In genomic region chr12:75641031-75641780, GRCh38 we compare ENCODE assay signal across 8 cellular contexts.
DNase-seq lines count a peak whose midpoint lies in the region; ATAC-seq and TF ChIP-seq lines count a peak whose summit lies in the region.

No MANE protein-coding gene starts in this region.

- no peaks in the 10 kb centered on the region for H3K36me3 ChIP-seq in HEK293 (ENCODE audit: control insufficient read depth in 2 of 2, insufficient read depth in 1 of 2, low read length in 2 of 2)
- no peaks in the 10 kb centered on the region for H3K36me3 ChIP-seq in left lung
- H3K36me3 ChIP-seq in vagina: no peaks in the 10 kb centered on the region

- peaks cover 44% of the 10 kb centered on the region for H3K4me1 Mint-ChIP-seq in activated T-cell treated with anti-CD3 and anti-CD28 coated beads, Interleukin-2, amount 50 U/mL, for 24 hours (ENCODE audit: low read depth)
- peaks cover 4% of the 10 kb centered on the region for H3K4me1 Mint-ChIP-seq in CD14-positive monocyte

- H3K4me3 ChIP-seq in HEK293 (ENCODE audit: low read depth, low read length) (no peak overlapping the region), left lung (no peak overlapping the region), vagina (no peak overlapping the region)

- H3K27ac Mint-ChIP-seq in activated T-cell treated with anti-CD3 and anti-CD28 coated beads, Interleukin-2, amount 50 U/mL, for 24 hours: peak overlapping the region; percentile 80
- H3K27ac Mint-ChIP-seq in CD14-positive monocyte: no peak overlapping the region

- POLR2A ChIA-PET in HEK293 (lab: Yijun Ruan, JAX): no interaction called here

- peaks cover 14% of the 10 kb centered on the region for H3K27me3 Mint-ChIP-seq in activated T-cell treated with anti-CD3 and anti-CD28 coated beads, Interleukin-2, amount 50 U/mL, for 24 hours
- peaks cover 1 to 3% (median 2%) of the 10 kb centered on the region in 3 donors for H3K27me3 Mint-ChIP-seq in CD14-positive monocyte (ENCODE audit: low read depth in 3 of 3)

- intact Hi-C loops in left lung (cut with DNase I) (no loop called here), CD14-positive monocyte (cut with micrococcal nuclease) (no loop called here), vagina (cut with DNase I) (no loop called here)

- H3K4me3 Mint-ChIP-seq in activated T-cell treated with anti-CD3 and anti-CD28 coated beads, Interleukin-2, amount 50 U/mL, for 24 hours: peak overlapping the region; percentile 0
- no peak overlapping the region for H3K4me3 Mint-ChIP-seq in CD14-positive monocyte

- H3K27me3 ChIP-seq in left lung (no peaks in the 10 kb centered on the region), vagina (no peaks in the 10 kb centered on the region)

- TF ChIP-seq POLR2A in vagina (IDR thresholded peaks at IDR 0.05): no peak

- H3K9me3 ChIP-seq in HEK293 (ENCODE audit: control insufficient read depth, insufficient read depth, low read depth, low read length): no peaks in the 10 kb centered on the region
- H3K9me3 ChIP-seq in left lung: no peaks in the 10 kb centered on the region
- no peaks in the 10 kb centered on the region for H3K9me3 ChIP-seq in vagina

- CTCF ChIA-PET in HEK293 (lab: Yijun Ruan, JAX): no interaction called here

- no peaks in the 10 kb centered on the region for H3K36me3 Mint-ChIP-seq in activated T-cell treated with anti-CD3 and anti-CD28 coated beads, Interleukin-2, amount 50 U/mL, for 24 hours (ENCODE audit: low read depth)
- H3K36me3 Mint-ChIP-seq in CD14-positive monocyte: no peaks in the 10 kb centered on the region

- no peaks in the 10 kb centered on the region for H3K9me3 Mint-ChIP-seq in activated T-cell treated with anti-CD3 and anti-CD28 coated beads, Interleukin-2, amount 50 U/mL, for 24 hours
- H3K9me3 Mint-ChIP-seq in CD14-positive monocyte: no peaks in the 10 kb centered on the region

- DNase-seq in M059J (ENCODE audit: low read depth) (peak; percentile 96), left lung (no peak), CD14-positive monocyte (ENCODE audit: low spot score) (no peak), vagina (ENCODE audit: extremely low spot score in 2 of 2) (no peak), Ammon's horn (ENCODE audit: low spot score) (no peak)
- peak; percentile 46 for DNase-seq in activated T-cell treated with anti-CD3 and anti-CD28 coated beads, Interleukin-2, amount 50 U/mL, for 24 hours

- TF ChIP-seq CTCF in HEK293 (tag by site-specific recombination; IDR thresholded peaks at IDR 0.05) (no peak), left lung (IDR thresholded peaks at IDR 0.05) (no peak), CD14-positive monocyte (IDR thresholded peaks at IDR 0.05) (no peak), vagina (IDR thresholded peaks at IDR 0.05) (no peak)

- ATAC-seq in GM18502 (IDR thresholded peaks at IDR 0.05; ENCODE audit: poor library complexity, unreplicated experiment) (peak; percentile 99), left lung (peak; percentile 40)

- no peaks in the 10 kb centered on the region; the same call in 1 of the 2 replicates for H3K4me1 ChIP-seq in HEK293 (ENCODE audit: control insufficient read depth, insufficient read depth, low read length)
- H3K4me1 ChIP-seq in left lung: no peaks in the 10 kb centered on the region
- no peaks in the 10 kb centered on the region for H3K4me1 ChIP-seq in vagina

- H3K27ac ChIP-seq in HEK293 (ENCODE audit: extremely low read depth, low read depth, low read length) (no peak overlapping the region), left lung (no peak overlapping the region), vagina (no peak overlapping the region)

TF ChIP-seq in HEK293, 187 proteins besides CTCF, POLR2A, EP300 and RAD21 (continues in another document):
- no peak for TF ChIP-seq YY2 (tag by site-specific recombination; IDR thresholded peaks at IDR 0.05)
- no peak for TF ChIP-seq ZNF514 (tag by site-specific recombination; IDR thresholded peaks at IDR 0.05)
- TF ChIP-seq ZNF747 (tag by site-specific recombination; IDR thresholded peaks at IDR 0.05): no peak
- TF ChIP-seq, protein P1, sequence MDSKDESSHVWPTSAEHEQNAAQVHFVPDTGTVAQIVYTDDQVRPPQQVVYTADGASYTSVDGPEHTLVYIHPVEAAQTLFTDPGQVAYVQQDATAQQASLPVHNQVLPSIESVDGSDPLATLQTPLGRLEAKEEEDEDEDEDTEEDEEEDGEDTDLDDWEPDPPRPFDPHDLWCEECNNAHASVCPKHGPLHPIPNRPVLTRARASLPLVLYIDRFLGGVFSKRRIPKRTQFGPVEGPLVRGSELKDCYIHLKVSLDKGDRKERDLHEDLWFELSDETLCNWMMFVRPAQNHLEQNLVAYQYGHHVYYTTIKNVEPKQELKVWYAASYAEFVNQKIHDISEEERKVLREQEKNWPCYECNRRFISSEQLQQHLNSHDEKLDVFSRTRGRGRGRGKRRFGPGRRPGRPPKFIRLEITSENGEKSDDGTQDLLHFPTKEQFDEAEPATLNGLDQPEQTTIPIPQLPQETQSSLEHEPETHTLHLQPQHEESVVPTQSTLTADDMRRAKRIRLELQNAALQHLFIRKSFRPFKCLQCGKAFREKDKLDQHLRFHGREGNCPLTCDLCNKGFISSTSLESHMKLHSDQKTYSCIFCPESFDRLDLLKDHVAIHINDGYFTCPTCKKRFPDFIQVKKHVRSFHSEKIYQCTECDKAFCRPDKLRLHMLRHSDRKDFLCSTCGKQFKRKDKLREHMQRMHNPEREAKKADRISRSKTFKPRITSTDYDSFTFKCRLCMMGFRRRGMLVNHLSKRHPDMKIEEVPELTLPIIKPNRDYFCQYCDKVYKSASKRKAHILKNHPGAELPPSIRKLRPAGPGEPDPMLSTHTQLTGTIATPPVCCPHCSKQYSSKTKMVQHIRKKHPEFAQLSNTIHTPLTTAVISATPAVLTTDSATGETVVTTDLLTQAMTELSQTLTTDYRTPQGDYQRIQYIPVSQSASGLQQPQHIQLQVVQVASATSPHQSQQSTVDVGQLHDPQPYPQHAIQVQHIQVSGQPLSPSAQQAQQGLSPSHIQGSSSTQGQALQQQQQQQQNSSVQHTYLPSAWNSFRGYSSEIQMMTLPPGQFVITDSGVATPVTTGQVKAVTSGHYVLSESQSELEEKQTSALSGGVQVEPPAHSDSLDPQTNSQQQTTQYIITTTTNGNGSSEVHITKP (tag by site-specific recombination; IDR thresholded peaks at IDR 0.05): no peak
- no peak for TF ChIP-seq ZNF670 (tag by site-specific recombination; IDR thresholded peaks at IDR 0.05; ENCODE audit: low read depth)
- TF ChIP-seq, protein P2, sequence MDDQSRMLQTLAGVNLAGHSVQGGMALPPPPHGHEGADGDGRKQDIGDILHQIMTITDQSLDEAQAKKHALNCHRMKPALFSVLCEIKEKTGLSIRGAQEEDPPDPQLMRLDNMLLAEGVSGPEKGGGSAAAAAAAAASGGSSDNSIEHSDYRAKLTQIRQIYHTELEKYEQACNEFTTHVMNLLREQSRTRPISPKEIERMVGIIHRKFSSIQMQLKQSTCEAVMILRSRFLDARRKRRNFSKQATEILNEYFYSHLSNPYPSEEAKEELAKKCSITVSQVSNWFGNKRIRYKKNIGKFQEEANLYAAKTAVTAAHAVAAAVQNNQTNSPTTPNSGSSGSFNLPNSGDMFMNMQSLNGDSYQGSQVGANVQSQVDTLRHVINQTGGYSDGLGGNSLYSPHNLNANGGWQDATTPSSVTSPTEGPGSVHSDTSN (CRISPR knock-in tag; IDR thresholded peaks at IDR 0.05): no peak
- TF ChIP-seq ZFHX2 (tag by site-specific recombination; conservative IDR thresholded peaks at IDR 0.05): peak; percentile 37
- no peak for TF ChIP-seq ZNF202 (tag by site-specific recombination; IDR thresholded peaks at IDR 0.05; ENCODE audit: borderline replicate concordance)
- no peak for TF ChIP-seq ZNF76 (tag by site-specific recombination; IDR thresholded peaks at IDR 0.05; ENCODE audit: borderline replicate concordance, low read depth)
- no peak for TF ChIP-seq KLF9 (tag by site-specific recombination; IDR thresholded peaks at IDR 0.05; ENCODE audit: low read depth)
- no peak for TF ChIP-seq ZNF16 (tag by site-specific recombination; IDR thresholded peaks at IDR 0.05; ENCODE audit: low read depth)
- no peak for TF ChIP-seq ZNF335 (tag by site-specific recombination; conservative IDR thresholded peaks at IDR 0.05)
- 0 out of 2 replicates have a peak, but pooled peaks have one; percentile 8 for TF ChIP-seq EGR2 (tag by site-specific recombination; IDR thresholded peaks at IDR 0.05; ENCODE audit: low read depth)
- TF ChIP-seq ATF2 (tag by site-specific recombination; IDR thresholded peaks at IDR 0.05; ENCODE audit: low read depth): no peak
- peak; percentile 81 for TF ChIP-seq ZNF10 (tag by site-specific recombination; IDR thresholded peaks at IDR 0.05)

Comparison
In these comparisons a context has a peak if more than half of its experiments do, and no peak if none do; other contexts are left out.
1. DNase-seq: peak in M059J (single experiment) and activated T-cell treated with anti-CD3 and anti-CD28 coated beads, Interleukin-2, amount 50 U/mL, for 24 hours (single experiment); none in left lung (0 of 2), CD14-positive monocyte (single experiment), vagina (0 of 2) and Ammon's horn (single experiment).